1 cellular context compared by ENCODE assay signal in genomic region chr1:27448982-27449381, GRCh38.
TF ChIP-seq lines count a peak whose summit lies in the region.

No MANE protein-coding gene starts in this region.

TF ChIP-seq in HepG2, 621 proteins besides CTCF, POLR2A, EP300 and RAD21:
- TF ChIP-seq HNRNPK (IDR thresholded peaks at IDR 0.05; ENCODE audit: low read depth, low read length, poor library complexity, severe bottlenecking) (no peak), RBM22 (optimal IDR thresholded peaks at IDR 0.05; ENCODE audit: low read length) (peak; percentile 21), ZMAT5 (CRISPR knock-in tag; IDR thresholded peaks at IDR 0.05; ENCODE audit: borderline replicate concordance, low read depth) (no peak), ATF4 (CRISPR knock-in tag; IDR thresholded peaks at IDR 0.05) (no peak), ZNF687 (CRISPR knock-in tag; IDR thresholded peaks at IDR 0.05) (no peak)
TF ChIP-seq in HepG2: peak in this region for 1.
